Comparison of ENCODE assay signal across 8 cellular contexts in genomic region chr11:355581-356458, GRCh38. TPM values are rescaled to one million over a fixed set of nuclear protein-coding genes. Genes with fewer than 3 reads are reported as not detected.
DNase-seq lines count a peak whose midpoint lies in the region; ATAC-seq and TF ChIP-seq lines count a peak whose summit lies in the region.

No MANE protein-coding gene starts in this region.

- no peaks in the 10 kb centered on the region for H4K20me1 ChIP-seq in Loucy (ENCODE audit: insufficient read depth, low read length, poor library complexity, severe bottlenecking)
- H4K20me1 ChIP-seq in smooth muscle cell (ENCODE audit: low read depth): no peaks in the 10 kb centered on the region

- DNase-seq in A673 (ENCODE audit: low spot score) (peak; percentile 89), WTC11 (ENCODE audit: low spot score) (peak; percentile 93), T47D (ENCODE audit: low read depth in 1 of 2, low spot score in 1 of 2) (peak; percentile 59 to 90), iPS-NIHi11 (ENCODE audit: low spot score) (peak; percentile 87), smooth muscle cell (lab: John Stamatoyannopoulos, UW; ENCODE audit: unreplicated experiment) (peak; percentile 95)

- H3K4me1 ChIP-seq in A673 (ENCODE audit: insufficient read depth, low read length, poor library complexity, severe bottlenecking) (peaks cover 10% of the 10 kb centered on the region), Loucy (ENCODE audit: insufficient read depth, low read length, poor library complexity, severe bottlenecking) (peaks cover 45% of the 10 kb centered on the region), smooth muscle cell (ENCODE audit: low read depth) (peaks cover 26% of the 10 kb centered on the region)

- peaks cover 12% of the 10 kb centered on the region; the same call in 1 of the 2 replicates for H3K79me2 ChIP-seq in Loucy (ENCODE audit: insufficient read depth, low read length)
- H3K79me2 ChIP-seq in smooth muscle cell (ENCODE audit: low read depth): no peaks in the 10 kb centered on the region

- H3K4me3 ChIP-seq in A673 (ENCODE audit: low read depth, low read length, poor library complexity, severe bottlenecking) (peak overlapping the region; percentile 43), Loucy (ENCODE audit: low read length, poor library complexity, severe bottlenecking) (peak overlapping the region; percentile 45), smooth muscle cell (peak overlapping the region; percentile 34)

- POLR2A ChIA-PET in A673 (lab: Charles Lee; ENCODE audit: low non-redundant PET) (interaction anchor here (0.6 kb wide), 1 partner anchor 464 kb away, joined by 3 read pairs; no protein-coding TSS in a partner anchor), WTC11 (lab: Charles Lee) (interaction anchor here (0.8 to 2.2 kb wide), 11 partner anchors 15 to 147 kb away, joined by 3 to 15 read pairs (median 4); no protein-coding TSS in a partner anchor)

- CTCF ChIA-PET in A673 (lab: Charles Lee): interaction anchor here (0.6 to 0.7 kb wide), 3 partner anchors 20 to 46 kb away, joined by 7 to 8 read pairs (median 8); no protein-coding TSS in a partner anchor
- CTCF ChIA-PET in WTC11 (lab: Charles Lee): interaction anchor here (0.7 to 3.9 kb wide), 15 partner anchors 8 to 105 kb away, joined by 3 to 38 read pairs (median 6); partner anchors contain the start of gene IFITM2

- H3K27me3 ChIP-seq in A673 (replicated peaks; ENCODE audit: insufficient read depth, low read depth, low read length, poor library complexity) (no peaks in the 10 kb centered on the region), Loucy (ENCODE audit: insufficient read depth, low read length, poor library complexity, severe bottlenecking) (no peaks in the 10 kb centered on the region), smooth muscle cell (ENCODE audit: low read depth) (no peaks in the 10 kb centered on the region)

- H3K9ac ChIP-seq in Loucy (ENCODE audit: low read depth, low read length, poor library complexity, severe bottlenecking) (peak overlapping the region; percentile 69), smooth muscle cell (ENCODE audit: low read depth) (peak overlapping the region; percentile 88)

- peak; percentile 61 for ATAC-seq in GM19023 (IDR thresholded peaks at IDR 0.05; ENCODE audit: unreplicated experiment)
- ATAC-seq in WTC11: peak; percentile 86
- no peak for ATAC-seq in HG02759 (IDR thresholded peaks at IDR 0.05; ENCODE audit: unreplicated experiment)

- no peak overlapping the region for H2AFZ ChIP-seq in Loucy (ENCODE audit: low read length)
- no peak overlapping the region for H2AFZ ChIP-seq in smooth muscle cell (ENCODE audit: low read depth)

- H3K9me3 ChIP-seq in A673 (ENCODE audit: low read depth, low read length, poor library complexity, severe bottlenecking) (no peaks in the 10 kb centered on the region), Loucy (ENCODE audit: insufficient read depth, low read depth, low read length) (no peaks in the 10 kb centered on the region; the same call in 1 of the 2 replicates), smooth muscle cell (replicated peaks; ENCODE audit: low read depth) (no peaks in the 10 kb centered on the region)

- BruUV-seq in A673 (replicated peaks; lab: Mats Ljungman, UMichigan): TSS peak; percentile 93

- in situ Hi-C loops in T47D (cut with HindIII; ENCODE audit: low pct_unique_long_range_greater_than_20kb, low sequenced_read_pairs): no loop called here

- peaks cover 33% of the 10 kb centered on the region for H3K4me1 Mint-ChIP-seq in WTC11

- peaks cover 17% of the 10 kb centered on the region for H3K9me3 Mint-ChIP-seq in WTC11

- H3K27ac Mint-ChIP-seq in WTC11: peak overlapping the region; percentile 94

- H3K36me3 ChIP-seq in A673 (ENCODE audit: insufficient read depth, low read length, poor library complexity, severe bottlenecking): no peaks in the 10 kb centered on the region
- no peaks in the 10 kb centered on the region for H3K36me3 ChIP-seq in Loucy (ENCODE audit: insufficient read depth, low read length)
- H3K36me3 ChIP-seq in smooth muscle cell (ENCODE audit: low read depth): no peaks in the 10 kb centered on the region

- TF ChIP-seq CTCF in A673 (conservative IDR thresholded peaks at IDR 0.05; ENCODE audit: low read depth, low read length): no peak
- TF ChIP-seq CTCF in Loucy (conservative IDR thresholded peaks at IDR 0.05; ENCODE audit: low read length): no peak
- TF ChIP-seq CTCF in WTC11 (IDR thresholded peaks at IDR 0.05): no peak
- no peak for TF ChIP-seq CTCF in smooth muscle cell (IDR thresholded peaks at IDR 0.05; ENCODE audit: borderline replicate concordance, insufficient read depth, poor library complexity, severe bottlenecking)

- WGBS in smooth muscle cell (ENCODE audit: low lambda C conversion rate): 4% methylated on average over 35 of the region's 76 CpGs

- H3K9me2 ChIP-seq in Loucy (replicated peaks; ENCODE audit: low read depth, low read length): no peaks in the 10 kb centered on the region

- H3K36me3 Mint-ChIP-seq in WTC11: peaks cover 3% of the 10 kb centered on the region

- H3K4me2 ChIP-seq in Loucy (ENCODE audit: low read depth, low read length, poor library complexity, severe bottlenecking) (peak overlapping the region; percentile 45), smooth muscle cell (peak overlapping the region; percentile 82)

- H3K27me3 Mint-ChIP-seq in WTC11 (ENCODE audit: low read depth): peaks cover 11% of the 10 kb centered on the region

- H3F3A ChIP-seq in Loucy (ENCODE audit: low read depth) (peaks cover 25% of the 10 kb centered on the region), smooth muscle cell (ENCODE audit: low read depth) (peaks cover 26% of the 10 kb centered on the region)

- intact Hi-C loops in A673 (cut with micrococcal nuclease; ENCODE audit: unreplicated experiment): loop anchor here (5.0 to 10.0 kb wide), 3 partner anchors 51 to 149 kb away; partner anchors contain the start of genes BET1L, IFITM2 and RIC8A

- H3K27ac ChIP-seq in A673 (ENCODE audit: low read depth, low read length, poor library complexity, severe bottlenecking) (peak overlapping the region; percentile 97), smooth muscle cell (ENCODE audit: low read depth) (peak overlapping the region; percentile 98)

- peak overlapping the region; percentile 37 for H3K4me3 Mint-ChIP-seq in WTC11

TF ChIP-seq in WTC11, 78 proteins besides CTCF, POLR2A, EP300 and RAD21 (continues in another document):
- TF ChIP-seq SP1 (CRISPR knock-in tag; conservative IDR thresholded peaks at IDR 0.05): no peak; the same call in 1 of the 2 replicates
- no peak for TF ChIP-seq SMAD3 (CRISPR knock-in tag; IDR thresholded peaks at IDR 0.05; ENCODE audit: borderline replicate concordance)
- TF ChIP-seq NR1H2 (CRISPR knock-in tag; IDR thresholded peaks at IDR 0.05): no peak
- TF ChIP-seq ZNF138 (CRISPR knock-in tag; conservative IDR thresholded peaks at IDR 0.05): no peak
- TF ChIP-seq ATF3 (CRISPR knock-in tag; conservative IDR thresholded peaks at IDR 0.05): no peak
- TF ChIP-seq EMX1 (CRISPR knock-in tag; IDR thresholded peaks at IDR 0.05): no peak
- peak; percentile 64; the same call in 1 of the 2 replicates for TF ChIP-seq FOXK1 (CRISPR knock-in tag; IDR thresholded peaks at IDR 0.05)
- no peak for TF ChIP-seq ZNF512 (CRISPR knock-in tag; IDR thresholded peaks at IDR 0.05; ENCODE audit: borderline replicate concordance)
- TF ChIP-seq ZBTB21 (CRISPR knock-in tag; IDR thresholded peaks at IDR 0.05; ENCODE audit: borderline replicate concordance): no peak
- no peak for TF ChIP-seq ZNF317 (CRISPR knock-in tag; IDR thresholded peaks at IDR 0.05; ENCODE audit: borderline replicate concordance, low read depth)
- no peak for TF ChIP-seq TEAD1 (CRISPR knock-in tag; IDR thresholded peaks at IDR 0.05)
- TF ChIP-seq HMGA2 (CRISPR knock-in tag; IDR thresholded peaks at IDR 0.05): no peak
- TF ChIP-seq IRF2 (CRISPR knock-in tag; IDR thresholded peaks at IDR 0.05; ENCODE audit: borderline replicate concordance, low read depth): no peak

RNA-seq across cellular contexts. Expression of gene B4GALNT4, which starts 13.5 kb away (rescaled TPM):
- total RNA-seq in A673 (2021): 19.0 and 28.9 TPM in 2 replicates
- total RNA-seq in WTC11 (2021): 88.0 to 113 TPM (median 97.8 TPM) in 3 replicates
- total RNA-seq in smooth muscle cell: 21.9 and 48.8 TPM in 2 replicates
- polyA plus RNA-seq in smooth muscle cell: 44.9 and 45.8 TPM in 2 replicates

RNA-seq across cellular contexts. Expression of gene IFITM3, which starts 35.2 kb away (rescaled TPM):
- 87.6 and 99.8 TPM in 2 replicates for total RNA-seq in A673 (2021)
- total RNA-seq in WTC11 (2021): 381 to 503 TPM (median 481 TPM) in 3 replicates
- 392 and 393 TPM in 2 replicates for total RNA-seq in smooth muscle cell
- polyA plus RNA-seq in smooth muscle cell: 3,295 and 4,132 TPM in 2 replicates

RNA-seq across cellular contexts. Expression of gene PKP3, which starts 38.2 kb away (rescaled TPM):
- not detected in 2 replicates for total RNA-seq in A673 (2021)
- 17.3 to 23.4 TPM (median 21.4 TPM) in 3 replicates for total RNA-seq in WTC11 (2021)
- 32.0 and 61.2 TPM in 2 replicates for total RNA-seq in smooth muscle cell
- 24.6 and 69.9 TPM in 2 replicates for polyA plus RNA-seq in smooth muscle cell

RNA-seq across cellular contexts. Expression of gene IFITM1, which starts 42.0 kb away (rescaled TPM):
- total RNA-seq in A673 (2021) (24.4 and 34.1 TPM in 2 replicates), WTC11 (2021) (544 to 679 TPM (median 640 TPM) in 3 replicates), smooth muscle cell (355 TPM in 2 replicates)
- 599 and 726 TPM in 2 replicates for polyA plus RNA-seq in smooth muscle cell

RNA-seq across cellular contexts. Expression of gene IFITM2, which starts 48.2 kb away (rescaled TPM):
- total RNA-seq in A673 (2021) (23.3 and 25.5 TPM in 2 replicates), WTC11 (2021) (436 to 616 TPM (median 577 TPM) in 3 replicates), smooth muscle cell (210 and 211 TPM in 2 replicates)
- 1,227 and 1,486 TPM in 2 replicates for polyA plus RNA-seq in smooth muscle cell

Comparison
In these comparisons a context has a peak if more than half of its experiments do, and no peak if none do; other contexts are left out.
1. RNA of gene PKP3, which starts 38.2 kb away (total RNA-seq): 32.0 to 61.2 TPM in smooth muscle cell and 17.3 to 23.4 TPM in WTC11; not detected in A673; every median in the first group is over 10 times any median in the second.
2. Peak in every context shown above with its lines, with median percentiles within 50 percentile points of each other: DNase-seq and H3K4me3 ChIP-seq.